ENCODE assay signal across 24 cellular contexts in genomic region chrY:12289415-12289814, GRCh38.
DNase-seq lines count a peak whose midpoint lies in the region; ATAC-seq and TF ChIP-seq lines count a peak whose summit lies in the region.
"Had no signal": no experiment of that assay in that cellular context is flagged by ENCODE, and none has a peak within 500 bp of the region (broad histone marks: within the 10 kb centered on the region; RNA-seq: fewer than 3 reads in every experiment).

No MANE protein-coding gene starts in this region.

- ATAC-seq in activated naive CD4-positive, alpha-beta T cell treated with anti-CD3 and anti-CD28 coated beads, Interleukin-2, amount 50 U/mL, for 72 hours, result peak; percentile 7 to 41
- no peak for ATAC-seq in central memory CD8-positive, alpha-beta T cell (replicated peaks; ENCODE audit: extremely low read depth, poor library complexity, severe bottlenecking)
- ATAC-seq in right lobe of liver, result no peak
- ATAC-seq: A549, K562 had no signal

- intact Hi-C loops in testis (cut with DNase I; ENCODE audit: low total_unique reads) (no loop called here), right lobe of liver (cut with DNase I) (no loop called here)

- CTCF ChIA-PET in activated CD4-positive, alpha-beta memory T cell treated with anti-CD3 and anti-CD28 coated beads, Interleukin-2, amount 10 ng/mL, durations not matched to agents 7 days and 5 days (lab: Charles Lee), result no interaction called here

- H3K4me1 ChIP-seq in SJSA1 (replicated peaks), result peaks cover 10% of the 10 kb centered on the region; the same call in 1 of the 2 replicates
- H3K4me1 ChIP-seq in testis, result no peaks in the 10 kb centered on the region
- H3K4me1 ChIP-seq in right lobe of liver, result no peaks in the 10 kb centered on the region
- H3K4me1 ChIP-seq: A549; BLaER1 treated with 17β-estradiol and CSF1 and Interleukin-3, amounts not matched to agents 10 nM and 100 nM had no signal

- H3K27me3 Mint-ChIP-seq in HFFc6 (ENCODE audit: insufficient read depth), result peaks cover 18% of the 10 kb centered on the region
- H3K27me3 Mint-ChIP-seq in central memory CD8-positive, alpha-beta T cell, result peaks cover 13% of the 10 kb centered on the region
- no peaks in the 10 kb centered on the region for H3K27me3 Mint-ChIP-seq in activated CD4-positive, alpha-beta memory T cell treated with anti-CD3 and anti-CD28 coated beads, Interleukin-2, amount 10 ng/mL, durations not matched to agents 7 days and 5 days
- H3K27me3 Mint-ChIP-seq: CD4-positive, alpha-beta T cell had no signal

- POLR2A ChIA-PET in activated CD4-positive, alpha-beta memory T cell treated with anti-CD3 and anti-CD28 coated beads, Interleukin-2, amount 10 ng/mL, durations not matched to agents 7 days and 5 days (lab: Charles Lee), result no interaction called here

- no peak for DNase-seq in activated naive CD4-positive, alpha-beta T cell treated with anti-CD3 and anti-CD28 coated beads, Interleukin-2, amount 50 U/mL, for 72 hours (ENCODE audit: low spot score in 2 of 2)
- DNase-seq in activated naive CD4-positive, alpha-beta T cell (lab: John Stamatoyannopoulos, UW), result no peak
- DNase-seq in HFFc6, result no peak
- DNase-seq in SJSA1 (ENCODE audit: low read depth in 1 of 2, low spot score in 2 of 2), result no peak
- DNase-seq in central memory CD8-positive, alpha-beta T cell (ENCODE audit: low spot score in 2 of 2), result no peak
- no peak for DNase-seq in testis
- DNase-seq in right lobe of liver, result no peak
- DNase-seq in activated CD4-positive, alpha-beta memory T cell treated with anti-CD3 and anti-CD28 coated beads, Interleukin-2, amount 10 ng/mL, durations not matched to agents 7 days and 5 days, result no peak
- DNase-seq: AML-193; CD4-positive, alpha-beta T cell; COR-L47; DMS53; GM23248; H7; Kasumi-1; NCI-H1105 treated with DMSO at 0.1 percent for 48 hours; NCI-H2029; NCI-H446; NCI-H526 treated with DMSO at 0.1 percent for 48 hours; PC-9; Right ventricle myocardium superior had no signal

- H3K36me3 ChIP-seq in SJSA1, result no peaks in the 10 kb centered on the region
- H3K36me3 ChIP-seq in testis (ENCODE audit: low read depth, missing control alignments), result no peaks in the 10 kb centered on the region
- H3K36me3 ChIP-seq in right lobe of liver, result no peaks in the 10 kb centered on the region
- H3K36me3 ChIP-seq: BLaER1 treated with 17β-estradiol and CSF1 and Interleukin-3, amounts not matched to agents 10 nM and 100 nM had no signal

- no peaks in the 10 kb centered on the region for H3K36me3 Mint-ChIP-seq in activated naive CD4-positive, alpha-beta T cell treated with anti-CD3 and anti-CD28 coated beads, Interleukin-2, amount 50 U/mL, for 72 hours
- H3K36me3 Mint-ChIP-seq in HFFc6 (ENCODE audit: low read depth), result no peaks in the 10 kb centered on the region; the same call in 1 of the 2 replicates
- H3K36me3 Mint-ChIP-seq in central memory CD8-positive, alpha-beta T cell (ENCODE audit: insufficient read depth), result peaks cover 1% of the 10 kb centered on the region
- H3K36me3 Mint-ChIP-seq in activated CD4-positive, alpha-beta memory T cell treated with anti-CD3 and anti-CD28 coated beads, Interleukin-2, amount 10 ng/mL, durations not matched to agents 7 days and 5 days (ENCODE audit: low read depth), result no peaks in the 10 kb centered on the region

- WGBS in testis, 2 donors, result 58 to 86% methylated on average over 1 of the region's 1 CpG
- no CpG with 5 or more reads among the region's 1 CpG for WGBS in right lobe of liver (ENCODE audit: insufficient coverage, low coverage, low lambda C conversion rate, missing lambda C conversion rate)

- no peaks in the 10 kb centered on the region for H3K27me3 ChIP-seq in SJSA1 (replicated peaks)
- no peaks in the 10 kb centered on the region for H3K27me3 ChIP-seq in testis
- H3K27me3 ChIP-seq in right lobe of liver, result no peaks in the 10 kb centered on the region
- H3K27me3 ChIP-seq: BLaER1 treated with 17β-estradiol and CSF1 and Interleukin-3, amounts not matched to agents 10 nM and 100 nM had no signal

- peak overlapping the region in 1 of 2 donors; percentile 76 for H3K27ac Mint-ChIP-seq in activated naive CD4-positive, alpha-beta T cell treated with anti-CD3 and anti-CD28 coated beads, Interleukin-2, amount 50 U/mL, for 72 hours
- H3K27ac Mint-ChIP-seq in HFFc6, result no peak overlapping the region; the same call in 1 of the 2 replicates
- H3K27ac Mint-ChIP-seq in central memory CD8-positive, alpha-beta T cell (ENCODE audit: low read depth), result peak overlapping the region; percentile 73
- H3K27ac Mint-ChIP-seq in activated CD4-positive, alpha-beta memory T cell treated with anti-CD3 and anti-CD28 coated beads, Interleukin-2, amount 10 ng/mL, durations not matched to agents 7 days and 5 days, result no peak overlapping the region
- H3K27ac Mint-ChIP-seq: CD4-positive, alpha-beta T cell had no signal

- TF ChIP-seq POLR2A in testis (IDR thresholded peaks at IDR 0.05) (no peak), right lobe of liver (IDR thresholded peaks at IDR 0.05) (no peak)

- peaks cover 20% of the 10 kb centered on the region for H3K4me1 Mint-ChIP-seq in HFFc6 (ENCODE audit: low read depth)
- peaks cover 14% of the 10 kb centered on the region for H3K4me1 Mint-ChIP-seq in central memory CD8-positive, alpha-beta T cell
- H3K4me1 Mint-ChIP-seq in activated CD4-positive, alpha-beta memory T cell treated with anti-CD3 and anti-CD28 coated beads, Interleukin-2, amount 10 ng/mL, durations not matched to agents 7 days and 5 days, result peaks cover 12% of the 10 kb centered on the region

- H3K4me3 Mint-ChIP-seq in HFFc6, result peak overlapping the region; percentile 85
- peak overlapping the region; percentile 56 for H3K4me3 Mint-ChIP-seq in central memory CD8-positive, alpha-beta T cell
- H3K4me3 Mint-ChIP-seq in activated CD4-positive, alpha-beta memory T cell treated with anti-CD3 and anti-CD28 coated beads, Interleukin-2, amount 10 ng/mL, durations not matched to agents 7 days and 5 days, result no peak overlapping the region
- H3K4me3 Mint-ChIP-seq: CD4-positive, alpha-beta T cell had no signal

- no peak for TF ChIP-seq CTCF in HFFc6 (IDR thresholded peaks at IDR 0.05)
- no peak for TF ChIP-seq CTCF in testis (IDR thresholded peaks at IDR 0.05)
- TF ChIP-seq CTCF in right lobe of liver (IDR thresholded peaks at IDR 0.05), result no peak

- peaks cover 0 to 10% of the 10 kb centered on the region in 2 donors for H3K9me3 Mint-ChIP-seq in activated naive CD4-positive, alpha-beta T cell treated with anti-CD3 and anti-CD28 coated beads, Interleukin-2, amount 50 U/mL, for 72 hours
- H3K9me3 Mint-ChIP-seq in HFFc6, result no peaks in the 10 kb centered on the region
- no peaks in the 10 kb centered on the region for H3K9me3 Mint-ChIP-seq in central memory CD8-positive, alpha-beta T cell
- peaks cover 3% of the 10 kb centered on the region for H3K9me3 Mint-ChIP-seq in activated CD4-positive, alpha-beta memory T cell treated with anti-CD3 and anti-CD28 coated beads, Interleukin-2, amount 10 ng/mL, durations not matched to agents 7 days and 5 days
- H3K9me3 Mint-ChIP-seq: CD4-positive, alpha-beta T cell had no signal

- peak overlapping the region; percentile 9 for H3K4me3 ChIP-seq in SJSA1
- H3K4me3 ChIP-seq in testis, result no peak overlapping the region
- no peak overlapping the region for H3K4me3 ChIP-seq in right lobe of liver
- H3K4me3 ChIP-seq: A549; BLaER1 treated with 17β-estradiol and CSF1 and Interleukin-3, amounts not matched to agents 10 nM and 100 nM; GM23248; K562; PC-9 had no signal

- H3K27ac ChIP-seq in SJSA1 (no peak overlapping the region), testis (no peak overlapping the region), right lobe of liver (no peak overlapping the region)
- H3K27ac ChIP-seq: A549; BLaER1 treated with 17β-estradiol and CSF1 and Interleukin-3, amounts not matched to agents 10 nM and 100 nM; GM23248; PC-9 had no signal

- H3K9me3 ChIP-seq in SJSA1 (replicated peaks) (no peaks in the 10 kb centered on the region), testis (no peaks in the 10 kb centered on the region), right lobe of liver (no peaks in the 10 kb centered on the region)
- H3K9me3 ChIP-seq: A549; BLaER1 treated with 17β-estradiol and CSF1 and Interleukin-3, amounts not matched to agents 10 nM and 100 nM had no signal

Comparison
In these comparisons a context has a peak if more than half of its experiments do, and no peak if none do; other contexts are left out.
1. ATAC-seq: peak in activated naive CD4-positive, alpha-beta T cell treated with anti-CD3 and anti-CD28 coated beads, Interleukin-2, amount 50 U/mL, for 72 hours (2 of 2); none in central memory CD8-positive, alpha-beta T cell (single experiment) and right lobe of liver (0 of 4).